In the genomic region with DNA sequence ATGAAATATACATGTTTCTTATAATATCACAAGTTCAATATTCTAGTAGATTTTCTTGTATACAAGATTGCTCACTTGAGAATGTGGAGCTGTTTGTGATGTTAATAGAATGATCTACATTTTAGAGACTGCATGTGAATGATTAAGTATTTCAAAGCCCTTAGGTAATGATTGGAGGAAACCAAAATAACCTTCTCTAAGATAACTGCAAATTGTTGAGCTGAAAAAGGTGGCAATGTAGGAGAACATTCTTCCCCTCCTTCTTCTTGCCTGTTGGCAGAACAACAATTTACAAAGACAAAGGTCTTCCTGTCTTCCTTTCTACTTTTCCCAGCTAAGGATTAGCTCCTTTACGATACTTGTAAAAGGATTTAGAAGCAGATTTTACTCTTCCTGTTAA, we compare ENCODE assay signal across 28 cellular contexts. TPM values are rescaled to one million over a fixed set of nuclear protein-coding genes. Genes with fewer than 3 reads are reported as not detected.
DNase-seq lines count a peak whose midpoint lies in the region; ATAC-seq and TF ChIP-seq lines count a peak whose summit lies in the region.
"Had no signal": no experiment of that assay in that cellular context is flagged by ENCODE, and none has a peak within 500 bp of the region (broad histone marks: within the 10 kb centered on the region; RNA-seq: fewer than 3 reads in every experiment).

No MANE protein-coding gene starts in this region.

- DNase-seq in H9 (no peak), SJSA1 (ENCODE audit: low read depth in 1 of 2, low spot score in 2 of 2) (no peak), spleen (no peak), H4 (ENCODE audit: low spot score) (no peak)
- DNase-seq: Caco-2; CD4-positive, alpha-beta memory T cell; GDM1; HCEC 1CT; MM.1S; NCI-H2029; NCI-H446; NCI-H524 treated with DMSO at 0.1 percent for 48 hours; NCI-H774; PC-3; SHP77 had no signal

- no peak overlapping the region for H3K23ac ChIP-seq in H9 (ENCODE audit: insufficient read length, low read depth, low read length)

- no peaks in the 10 kb centered on the region for H3K9me3 ChIP-seq in H9 (ENCODE audit: control insufficient read depth, low read depth, low read length)
- no peaks in the 10 kb centered on the region; the same call in 1 of the 2 replicates for H3K9me3 ChIP-seq in SJSA1 (replicated peaks)
- no peaks in the 10 kb centered on the region for H3K9me3 ChIP-seq in iPS-20b (ENCODE audit: insufficient read depth, low read depth, low read length)
- no peaks in the 10 kb centered on the region for H3K9me3 ChIP-seq in spleen
- H3K9me3 ChIP-seq: A549; BLaER1 treated with 17β-estradiol and CSF1 and Interleukin-3, amounts not matched to agents 10 nM and 100 nM; Caco-2 had no signal

- no peak overlapping the region for H2BK15ac ChIP-seq in H9 (ENCODE audit: low read depth, low read length)

- H3K4me1 Mint-ChIP-seq in H9: peaks cover 43 to 60% of the 10 kb centered on the region in 2 experiments
- H3K4me1 Mint-ChIP-seq in stimulated activated memory B cell treated with anti-CD40 and anti-IgM and Interleukin-4, amounts not matched to agents 10 μg/mL and 1 μg/mL and 100 μg/mL, for 72 hours: peaks cover 9% of the 10 kb centered on the region

- H3K27ac ChIP-seq in H9 (ENCODE audit: insufficient read length, low read depth, low read length): peak overlapping the region; percentile 75
- H3K27ac ChIP-seq in SJSA1: peak overlapping the region; percentile 59
- H3K27ac ChIP-seq in iPS-20b (ENCODE audit: low read length): no peak overlapping the region
- peak overlapping the region in 6 of 8 donors; percentile 26 to 86 (median 76) for H3K27ac ChIP-seq in spleen
- H3K27ac ChIP-seq: A549, HL-60, KMS-11 had no signal

- H2BK5ac ChIP-seq in H9 (ENCODE audit: insufficient read length, low read length): no peak overlapping the region

- no peaks in the 10 kb centered on the region for H3K27me3 Mint-ChIP-seq in H9 (ENCODE audit: low read depth)
- H3K27me3 Mint-ChIP-seq in stimulated activated memory B cell treated with anti-CD40 and anti-IgM and Interleukin-4, amounts not matched to agents 10 μg/mL and 1 μg/mL and 100 μg/mL, for 72 hours: peaks cover 32% of the 10 kb centered on the region

- H3K4me3 Mint-ChIP-seq in H9: 0 out of 5 replicates have a peak overlapping the region, but pooled peaks of 1 of the 2 experiments have one; percentile 9
- no peak overlapping the region for H3K4me3 Mint-ChIP-seq in stimulated activated memory B cell treated with anti-CD40 and anti-IgM and Interleukin-4, amounts not matched to agents 10 μg/mL and 1 μg/mL and 100 μg/mL, for 72 hours
- H3K4me3 Mint-ChIP-seq: CD4-positive, alpha-beta memory T cell; IgD-negative memory B cell had no signal

- peak overlapping the region; percentile 31 to 94 (median 47); a peak in 6 of 7 replicates for H3K27ac Mint-ChIP-seq in H9
- no peak overlapping the region for H3K27ac Mint-ChIP-seq in stimulated activated memory B cell treated with anti-CD40 and anti-IgM and Interleukin-4, amounts not matched to agents 10 μg/mL and 1 μg/mL and 100 μg/mL, for 72 hours
- H3K27ac Mint-ChIP-seq: IgD-negative memory B cell had no signal

- ATAC-seq in HG02852 (IDR thresholded peaks at IDR 0.05; ENCODE audit: unreplicated experiment) (no peak), HG02571 (IDR thresholded peaks at IDR 0.05; ENCODE audit: unreplicated experiment) (no peak)
- no peak for ATAC-seq in stimulated activated memory B cell treated with anti-CD40 and anti-IgM and Interleukin-4, amounts not matched to agents 10 μg/mL and 1 μg/mL and 100 μg/mL, for 72 hours
- ATAC-seq: A549, GM12878, PC-3 had no signal

- H3K4me1 ChIP-seq in H9 (ENCODE audit: insufficient read depth, low read length) (peaks cover 3% of the 10 kb centered on the region; the same call in 1 of the 2 replicates), SJSA1 (replicated peaks) (peaks cover 42% of the 10 kb centered on the region), iPS-20b (ENCODE audit: insufficient read depth, low read length) (peaks cover 23% of the 10 kb centered on the region), spleen (peaks cover 0 to 18% (median 2%) of the 10 kb centered on the region in 6 donors)
- H3K4me1 ChIP-seq: A549, Caco-2 had no signal

- H4K91ac ChIP-seq in H9 (ENCODE audit: insufficient read length, low read depth, low read length): no peak overlapping the region

- H2AK5ac ChIP-seq in H9 (ENCODE audit: insufficient read length, low read length): no peak overlapping the region

- intact Hi-C loops in spleen (cut with DNase I; ENCODE audit: low total_unique reads): no loop called here

- no peak overlapping the region for H3K18ac ChIP-seq in H9 (ENCODE audit: insufficient read length, low read depth, low read length)

- no peak overlapping the region for H2BK12ac ChIP-seq in H9 (ENCODE audit: insufficient read length, low read depth, low read length)

- no peaks in the 10 kb centered on the region for H4K20me1 ChIP-seq in H9 (ENCODE audit: control insufficient read depth, insufficient read depth, insufficient read length)
- H4K20me1 ChIP-seq: BLaER1 treated with 17β-estradiol and CSF1 and Interleukin-3, amounts not matched to agents 10 nM and 100 nM had no signal

- no peak overlapping the region for H3K14ac ChIP-seq in H9 (ENCODE audit: insufficient read depth, low read length)

- H3K79me2 ChIP-seq in H9 (ENCODE audit: insufficient read depth, low read length): no peaks in the 10 kb centered on the region

- H3K36me3 ChIP-seq in SJSA1 (no peaks in the 10 kb centered on the region), iPS-20b (ENCODE audit: insufficient read depth, low read depth, low read length) (no peaks in the 10 kb centered on the region), spleen (no peaks in the 10 kb centered on the region)
- H3K36me3 ChIP-seq: BLaER1 treated with 17β-estradiol and CSF1 and Interleukin-3, amounts not matched to agents 10 nM and 100 nM had no signal

- no peak overlapping the region for H4K8ac ChIP-seq in H9 (replicated peaks; ENCODE audit: insufficient read length, low read depth, low read length)

- no peak overlapping the region for H2BK120ac ChIP-seq in H9 (ENCODE audit: low read depth, low read length, poor library complexity, severe bottlenecking)

- no peak overlapping the region for H2AFZ ChIP-seq in H9 (ENCODE audit: low read length)

- TF ChIP-seq CTCF in H9 (conservative IDR thresholded peaks at IDR 0.05): no peak
- TF ChIP-seq CTCF in spleen (IDR thresholded peaks at IDR 0.05 in 8 of 11, conservative IDR thresholded peaks at IDR 0.05 in 3 of 11): no peak

- H3K4me2 ChIP-seq in H9 (ENCODE audit: insufficient read depth, insufficient read length, low read length): no peak overlapping the region
- H3K4me2 ChIP-seq: A549, KMS-11 had no signal

- no peaks in the 10 kb centered on the region for H3K36me3 Mint-ChIP-seq in H9 (ENCODE audit: insufficient read depth in 1 of 3, low read depth in 3 of 3)
- no peaks in the 10 kb centered on the region for H3K36me3 Mint-ChIP-seq in stimulated activated memory B cell treated with anti-CD40 and anti-IgM and Interleukin-4, amounts not matched to agents 10 μg/mL and 1 μg/mL and 100 μg/mL, for 72 hours
- H3K36me3 Mint-ChIP-seq: CD4-positive, alpha-beta memory T cell; IgD-negative memory B cell had no signal

- H3K4ac ChIP-seq in H9 (ENCODE audit: low read depth, low read length): no peak overlapping the region

- H3K27me3 ChIP-seq in H9 (ENCODE audit: insufficient read depth, low read length): no peaks in the 10 kb centered on the region
- no peaks in the 10 kb centered on the region for H3K27me3 ChIP-seq in SJSA1 (replicated peaks)
- H3K27me3 ChIP-seq in iPS-20b (ENCODE audit: insufficient read depth, low read length): no peaks in the 10 kb centered on the region
- peaks cover 0 to 9% (median 0%) of the 10 kb centered on the region in 7 donors for H3K27me3 ChIP-seq in spleen (replicated peaks in 1 of 7)
- H3K27me3 ChIP-seq: BLaER1 treated with 17β-estradiol and CSF1 and Interleukin-3, amounts not matched to agents 10 nM and 100 nM had no signal

- no peaks in the 10 kb centered on the region for H3K79me1 ChIP-seq in H9 (ENCODE audit: insufficient read depth, low read depth, low read length, poor library complexity, severe bottlenecking)

- H3K56ac ChIP-seq in H9 (ENCODE audit: insufficient read length, low read depth, low read length): no peak overlapping the region

- H3K9ac ChIP-seq in H9 (ENCODE audit: extremely low read depth, insufficient read length, low read length) (no peak overlapping the region), iPS-20b (ENCODE audit: low read depth, low read length) (peak overlapping the region; percentile 2; the same call in 1 of the 2 replicates)
- H3K9ac ChIP-seq: KMS-11 had no signal

- WGBS in H9 (ENCODE audit: extremely low coverage, insufficient read length, low lambda C conversion rate): no CpG with 5 or more reads among the region's 1 CpG
- 52 to 77% (median 63%) methylated on average over 1 of the region's 1 CpG for WGBS in spleen, 5 donors

- no peak for TF ChIP-seq POLR2A in spleen (IDR thresholded peaks at IDR 0.05)

- H3T11ph ChIP-seq in H9 (ENCODE audit: low read length): no peak overlapping the region

- peak overlapping the region; percentile 60 for H2BK20ac ChIP-seq in H9 (ENCODE audit: low read depth, low read length, poor library complexity, severe bottlenecking)

- H3K23me2 ChIP-seq in H9 (ENCODE audit: insufficient read length, low read depth, low read length, poor library complexity, severe bottlenecking): no peaks in the 10 kb centered on the region

- H3K4me3 ChIP-seq in SJSA1 (no peak overlapping the region), iPS-20b (ENCODE audit: low read length) (no peak overlapping the region; the same call in 1 of the 2 replicates), spleen (no peak overlapping the region)
- H3K4me3 ChIP-seq: A549; BLaER1 treated with 17β-estradiol and CSF1 and Interleukin-3, amounts not matched to agents 10 nM and 100 nM; GM12878 had no signal

- no peaks in the 10 kb centered on the region for H3K9me3 Mint-ChIP-seq in H9
- no peaks in the 10 kb centered on the region for H3K9me3 Mint-ChIP-seq in stimulated activated memory B cell treated with anti-CD40 and anti-IgM and Interleukin-4, amounts not matched to agents 10 μg/mL and 1 μg/mL and 100 μg/mL, for 72 hours
- H3K9me3 Mint-ChIP-seq: CD4-positive, alpha-beta memory T cell; IgD-negative memory B cell had no signal

- no peak overlapping the region for H4K5ac ChIP-seq in H9 (ENCODE audit: insufficient read length, low read depth, low read length)

RNA-seq across cellular contexts. Expression of gene CLEC6A, which starts 2.0 kb away (rescaled TPM):
- total RNA-seq in H9 (2021) (0.17 and 0.37 TPM in 2 replicates), spleen (under 1 TPM in 3 of 7 donors, not detected in 4; 0.20 to 0.77 (median 0.30) TPM)
- total RNA-seq in SJSA1 (2014; rRNA removed; shearing (Covaris generic)): not detected in 2 replicates
- under 1 TPM in 2 of 3 donors, not detected in 1; 0.05 to 0.06 TPM for polyA plus RNA-seq in spleen
- not detected in 2 replicates for total RNA-seq in H4 (2014; rRNA removed; shearing (Covaris generic))
- total RNA-seq: Caco-2; CD4-positive, alpha-beta memory T cell; GM12878; HT-29; PC-3; RPMI7951; T-helper 1 cell treated with Interleukin-12 subunit alpha and Interleukin-12 subunit beta and Interleukin-4 antibody, amounts not matched to agents 30 ng/mL and 1 ng/mL, for 36 hours had no signal
- polyA plus RNA-seq: A549; CD4-positive, alpha-beta memory T cell; GM12878; IgD-negative memory B cell had no signal

RNA-seq across cellular contexts. Expression of gene CLEC4D, which starts 59.5 kb away (rescaled TPM):
- total RNA-seq in H9 (2021) (0.42 and 0.48 TPM in 2 replicates), spleen (10 to 100 TPM in 4 of 7 donors, 1 to 10 TPM in 3; 7.0 to 24.9 (median 12.3) TPM)
- total RNA-seq in SJSA1 (2014; rRNA removed; shearing (Covaris generic)): not detected in 2 replicates
- polyA plus RNA-seq in spleen: 1 to 10 TPM in 2 of 3 donors, under 1 TPM in 1; 0.62 to 2.1 (median 1.1) TPM
- not detected in 2 replicates for total RNA-seq in H4 (2014; rRNA removed; shearing (Covaris generic))
- total RNA-seq: Caco-2; CD4-positive, alpha-beta memory T cell; GM12878; HT-29; PC-3; RPMI7951; T-helper 1 cell treated with Interleukin-12 subunit alpha and Interleukin-12 subunit beta and Interleukin-4 antibody, amounts not matched to agents 30 ng/mL and 1 ng/mL, for 36 hours had no signal
- polyA plus RNA-seq: A549; CD4-positive, alpha-beta memory T cell; GM12878; IgD-negative memory B cell had no signal
